Comparison of ENCODE assay signal across 20 cellular contexts in genomic region chrX:55783723-55784122, GRCh38.
DNase-seq lines count a peak whose midpoint lies in the region; ATAC-seq, FAIRE-seq and TF ChIP-seq lines count a peak whose summit lies in the region.
"Had no signal": no experiment of that assay in that cellular context is flagged by ENCODE, and none has a peak within 500 bp of the region (broad histone marks: within the 10 kb centered on the region; RNA-seq: fewer than 3 reads in every experiment).

No MANE protein-coding gene starts in this region.

- no peak for TF ChIP-seq POLR2A in IMR-90 (IDR thresholded peaks at IDR 0.05; ENCODE audit: low read depth, low read length)
- TF ChIP-seq POLR2A in GM12878 (IDR thresholded peaks at IDR 0.05; ENCODE audit: low read depth, low read length): no peak

- dilution Hi-C loops in IMR-90 (cut with HindIII; ENCODE audit: low sequenced_read_pairs, unreplicated experiment): no loop called here

- H4K20me1 ChIP-seq in IMR-90 (ENCODE audit: insufficient read depth, low read length) (no peaks in the 10 kb centered on the region), GM12878 (ENCODE audit: control insufficient read depth, insufficient read depth) (no peaks in the 10 kb centered on the region)

- no CpG with 5 or more reads among the region's 3 CpGs for WGBS in IMR-90 (ENCODE audit: extremely low coverage in 2 of 2, insufficient read length in 1 of 2), 2 experiments
- 70% methylated on average over 3 of the region's 3 CpGs for WGBS in GM12878 (ENCODE audit: insufficient coverage, insufficient replicate concordance, low lambda C conversion rate, missing lambda C conversion rate)

- no peak overlapping the region for H3K9ac ChIP-seq in IMR-90 (ENCODE audit: low read depth, low read length)
- H3K9ac ChIP-seq in GM12878 (ENCODE audit: control insufficient read depth, insufficient read depth, low read length): no peak overlapping the region

- CTCF ChIA-PET in IMR-90 (lab: Yijun Ruan, JAX) (no interaction called here), GM12878 (lab: Yijun Ruan, JAX) (no interaction called here)

- H2BK5ac ChIP-seq in IMR-90 (ENCODE audit: low read depth, low read length, poor library complexity, severe bottlenecking): no peak overlapping the region

- no peak overlapping the region for H3K56ac ChIP-seq in IMR-90 (ENCODE audit: extremely low read depth, insufficient read depth, low read length)

- no peak overlapping the region for H3K18ac ChIP-seq in IMR-90 (ENCODE audit: low read depth, low read length)

- RAD21 ChIA-PET in GM12878 (lab: Charles Lee; ENCODE audit: unreplicated experiment): no interaction called here

- H4K5ac ChIP-seq in IMR-90 (ENCODE audit: low read depth, low read length): no peak overlapping the region

- no peak overlapping the region for H2AK9ac ChIP-seq in IMR-90 (replicated peaks; ENCODE audit: low read depth, low read length, poor library complexity)

- no peak overlapping the region for H2BK15ac ChIP-seq in IMR-90 (ENCODE audit: low read depth, low read length)

- no TSS peak for BruUV-seq in IMR-90 (replicated peaks; lab: Mats Ljungman, UMichigan)
- no TSS peak for BruUV-seq in GM12878 (replicated peaks; lab: Mats Ljungman, UMichigan)

- H3K9me1 ChIP-seq in IMR-90 (ENCODE audit: insufficient read depth, low read length): no peaks in the 10 kb centered on the region

- DNase-seq in AG20443 (ENCODE audit: low spot score): peak; percentile 12
- DNase-seq in IMR-90: no peak
- DNase-seq in GM12878 (ENCODE audit: low read depth, low spot score): no peak
- peak; percentile 0 for DNase-seq in renal cortical epithelial cell (ENCODE audit: low read depth)
- DNase-seq in HAP-1 (ENCODE audit: low spot score in 2 of 2): no peak
- DNase-seq in HCEC 1CT: no peak
- DNase-seq: BE2C; Calu3; CD4-positive, alpha-beta T cell; DMS79; GDM1; NCI-H1436 treated with DMSO at 0.1 percent for 48 hours; NCI-H2029 treated with DMSO at 0.1 percent for 48 hours; NCI-H510A; NCI-H774 had no signal

- H3K27ac ChIP-seq in IMR-90 (ENCODE audit: insufficient read depth, low read length) (no peak overlapping the region), GM12878 (ENCODE audit: control insufficient read depth, insufficient read depth) (no peak overlapping the region)
- H3K27ac ChIP-seq: HL-60 had no signal

- POLR2A ChIA-PET in IMR-90 (lab: Charles Lee; ENCODE audit: unreplicated experiment) (no interaction called here), GM12878 (lab: Charles Lee) (no interaction called here)

- in situ Hi-C loops in IMR-90 (cut with MboI; ENCODE audit: low sequenced_read_pairs): no loop called here
- in situ Hi-C loops in GM12878 (cut with MboI): no loop called here
- in situ Hi-C loops in HAP-1 (cut with MboI; ENCODE audit: low sequenced_read_pairs): no loop called here

- SMC1A ChIA-PET in GM12878 (lab: Charles Lee; ENCODE audit: uncharacterized antibody, unreplicated experiment): no interaction called here

- TF ChIP-seq CTCF in IMR-90 (conservative IDR thresholded peaks at IDR 0.05; ENCODE audit: low read depth, low read length) (no peak), GM12878 (IDR thresholded peaks at IDR 0.05 in 2 of 3, conservative IDR thresholded peaks at IDR 0.05 in 1 of 3; ENCODE audit: control insufficient read depth in 2 of 3, extremely low read depth in 1 of 3, insufficient read depth in 1 of 3, low read depth in 3 of 3, low read length in 3 of 3) (no peak)

- H3K4me1 ChIP-seq in IMR-90 (ENCODE audit: control insufficient read depth, insufficient read depth, low read length): no peaks in the 10 kb centered on the region
- 0 out of 2 replicates have a peak, but pooled peaks cover 4% of the 10 kb centered on the region for H3K4me1 ChIP-seq in GM12878 (ENCODE audit: control insufficient read depth, insufficient read depth, low read length)
- H3K4me1 ChIP-seq in HAP-1: no peaks in the 10 kb centered on the region
- H3K4me1 ChIP-seq: BE2C had no signal

- no peak overlapping the region for H2BK20ac ChIP-seq in IMR-90 (ENCODE audit: low read depth, low read length)

- no peak overlapping the region for H4K91ac ChIP-seq in IMR-90 (ENCODE audit: insufficient read depth, low read depth, low read length)

- no peak for TF ChIP-seq EP300 in GM12878 (IDR thresholded peaks at IDR 0.05; ENCODE audit: borderline replicate concordance in 1 of 2, control insufficient read depth in 1 of 2, low read depth in 2 of 2, low read length in 2 of 2)

- H4K8ac ChIP-seq in IMR-90 (ENCODE audit: low read depth in 2 of 2, low read length in 2 of 2): no peak overlapping the region

- intact Hi-C loops in IMR-90 (cut with micrococcal nuclease): no loop called here
- intact Hi-C loops in GM12878 (cut with micrococcal nuclease; ENCODE audit: unreplicated experiment): no loop called here

- H3K4me3 ChIP-seq in IMR-90 (ENCODE audit: insufficient read depth, low read depth, low read length) (no peak overlapping the region), GM12878 (no peak overlapping the region), HAP-1 (no peak overlapping the region)

- no peak overlapping the region for H2AK5ac ChIP-seq in IMR-90 (ENCODE audit: low read depth, low read length)

- H2AFZ ChIP-seq in IMR-90 (replicated peaks; ENCODE audit: low read length, poor library complexity): no peak overlapping the region
- H2AFZ ChIP-seq in GM12878 (ENCODE audit: control insufficient read depth, low read depth, low read length): no peak overlapping the region

- H3K4me2 ChIP-seq in IMR-90 (ENCODE audit: low read depth, low read length) (no peak overlapping the region), GM12878 (ENCODE audit: control insufficient read depth, insufficient read depth) (no peak overlapping the region)

- no peak for FAIRE-seq in GM12878 (lab: Jason Lieb, UNC)
- FAIRE-seq: GM12891, H1 had no signal

- TF ChIP-seq RAD21 in IMR-90 (IDR thresholded peaks at IDR 0.05; ENCODE audit: low read length): no peak
- TF ChIP-seq RAD21 in GM12878 (IDR thresholded peaks at IDR 0.05; ENCODE audit: insufficient read depth, low read depth, low read length): no peak

- ATAC-seq in IMR-90 (ENCODE audit: low read depth): peak; percentile 59
- ATAC-seq in GM12878: peak; percentile 57
- ATAC-seq in GM21360 (IDR thresholded peaks at IDR 0.05; ENCODE audit: unreplicated experiment): no peak
- ATAC-seq: Right ventricle myocardium inferior had no signal

- no peaks in the 10 kb centered on the region for H3K79me2 ChIP-seq in GM12878 (ENCODE audit: control insufficient read depth, insufficient read depth, low read length)

- H3K23ac ChIP-seq in IMR-90 (ENCODE audit: low read depth, low read length): no peak overlapping the region

- H3K9me3 ChIP-seq in IMR-90 (ENCODE audit: control insufficient read depth, insufficient read depth, low read length): no peaks in the 10 kb centered on the region
- H3K9me3 ChIP-seq in GM12878 (replicated peaks; ENCODE audit: control insufficient read depth, insufficient read depth, low read length): no peaks in the 10 kb centered on the region; the same call in 2 of the 3 replicates
- no peaks in the 10 kb centered on the region for H3K9me3 ChIP-seq in HAP-1
- H3K9me3 ChIP-seq: BE2C had no signal

- no peaks in the 10 kb centered on the region for H3K36me3 ChIP-seq in IMR-90 (ENCODE audit: control insufficient read depth, insufficient read depth, low read length)
- H3K36me3 ChIP-seq in GM12878 (ENCODE audit: control insufficient read depth in 2 of 2, insufficient read depth in 2 of 2, low read length in 1 of 2): no peaks in the 10 kb centered on the region
- no peaks in the 10 kb centered on the region for H3K36me3 ChIP-seq in HAP-1 (replicated peaks)
- H3K36me3 ChIP-seq: BE2C had no signal

- no peak overlapping the region for H2BK120ac ChIP-seq in IMR-90 (ENCODE audit: low read depth, low read length)

- no peak overlapping the region for H3K4ac ChIP-seq in IMR-90 (ENCODE audit: low read depth, low read length)

- H3K79me1 ChIP-seq in IMR-90 (ENCODE audit: low read depth in 1 of 2, low read length in 2 of 2): no peaks in the 10 kb centered on the region

- no peak overlapping the region for H3K14ac ChIP-seq in IMR-90 (replicated peaks; ENCODE audit: low read depth, low read length)

- H3K27me3 ChIP-seq in IMR-90 (ENCODE audit: control insufficient read depth, insufficient read depth, low read length) (no peaks in the 10 kb centered on the region), GM12878 (replicated peaks in 1 of 2; ENCODE audit: control insufficient read depth in 2 of 2, insufficient read depth in 2 of 2, low read length in 1 of 2) (no peaks in the 10 kb centered on the region), HAP-1 (ENCODE audit: low read depth) (no peaks in the 10 kb centered on the region)
- H3K27me3 ChIP-seq: BE2C had no signal

TF ChIP-seq in IMR-90, 13 proteins besides CTCF, POLR2A, EP300 and RAD21 (continues in another document):
- TF ChIP-seq CEBPB (IDR thresholded peaks at IDR 0.05; ENCODE audit: low read depth, low read length) (no peak), RFX5 (IDR thresholded peaks at IDR 0.05; ENCODE audit: low read depth, low read length) (no peak), MAFK (IDR thresholded peaks at IDR 0.05; ENCODE audit: low read depth, low read length) (no peak), MXI1 (IDR thresholded peaks at IDR 0.05; ENCODE audit: borderline replicate concordance, low read depth, low read length) (no peak)

TF ChIP-seq in GM12878, 131 proteins besides CTCF, POLR2A, EP300 and RAD21:
- TF ChIP-seq CHD4 (IDR thresholded peaks at IDR 0.05) (no peak), NR2C1 (IDR thresholded peaks at IDR 0.05) (no peak), MTA2 (IDR thresholded peaks at IDR 0.05; ENCODE audit: low read depth) (no peak), HDAC2 (IDR thresholded peaks at IDR 0.05) (no peak), PAX8 (IDR thresholded peaks at IDR 0.05) (no peak), SMAD5 (IDR thresholded peaks at IDR 0.05; ENCODE audit: low read depth) (no peak), HCFC1 (IDR thresholded peaks at IDR 0.05; ENCODE audit: low read length) (no peak), SREBF2 (IDR thresholded peaks at IDR 0.05; ENCODE audit: low read length) (no peak), NR2F1 (conservative IDR thresholded peaks at IDR 0.05) (no peak), CREM (IDR thresholded peaks at IDR 0.05; ENCODE audit: low read depth) (no peak)

Comparison
In these comparisons a context has a peak if more than half of its experiments do, and no peak if none do; other contexts are left out.
1. DNase-seq: peak in AG20443 (single experiment) and renal cortical epithelial cell (single experiment); none in IMR-90 (single experiment), GM12878 (single experiment), HAP-1 (0 of 2) and HCEC 1CT (single experiment).